ENCODE assay signal across 9 cellular contexts in the genomic region with DNA sequence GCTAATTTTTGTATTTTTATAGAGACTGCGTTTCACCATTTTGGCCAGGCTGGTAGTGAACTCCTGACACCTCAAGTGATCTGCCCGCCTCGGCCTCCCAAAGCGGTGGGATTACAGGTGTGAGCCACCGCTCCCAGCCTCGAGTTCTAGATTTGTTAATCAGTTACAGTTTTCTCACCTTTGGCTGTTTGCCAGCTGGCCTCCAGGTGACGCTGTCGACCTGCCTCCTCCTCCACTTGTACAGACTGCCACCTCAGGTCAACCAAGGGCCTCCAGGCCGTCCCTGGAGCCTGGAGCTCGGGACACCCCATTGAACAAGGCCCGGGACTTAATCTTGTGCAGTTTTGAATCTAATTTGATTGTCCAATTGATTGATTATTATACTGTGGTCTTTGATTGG. TPM values are rescaled to one million over a fixed set of nuclear protein-coding genes. Genes with fewer than 3 reads are reported as not detected.
A peak's percentile ranks its signal among the peaks of the same experiment; 100 is the strongest.
DNase-seq lines count a peak whose midpoint lies in the region; ATAC-seq, FAIRE-seq and TF ChIP-seq lines count a peak whose summit lies in the region.
"Had no signal": no experiment of that assay in that cellular context is flagged by ENCODE, and none has a peak within 500 bp of the region (broad histone marks: within the 10 kb centered on the region; RNA-seq: fewer than 3 reads in every experiment).

No MANE protein-coding gene starts in this region.

- H3K27ac ChIP-seq in GM12878 (ENCODE audit: control insufficient read depth, insufficient read depth) (no peak overlapping the region), sigmoid colon (no peak overlapping the region)

- H4K20me1 ChIP-seq in GM12878 (ENCODE audit: control insufficient read depth, insufficient read depth) = no peaks in the 10 kb centered on the region

- SMC1A ChIA-PET in GM12878 (lab: Charles Lee; ENCODE audit: uncharacterized antibody, unreplicated experiment) = interaction anchor here (0.7 to 2.6 kb wide), 12 partner anchors 10 to 80 kb away, joined by 3 to 16 read pairs (median 4); no protein-coding TSS in a partner anchor

- H3K27me3 ChIP-seq in NT2/D1 (ENCODE audit: insufficient read depth, insufficient read length) (no peaks in the 10 kb centered on the region), GM12878 (replicated peaks in 1 of 2; ENCODE audit: control insufficient read depth in 2 of 2, insufficient read depth in 2 of 2, low read length in 1 of 2) (no peaks in the 10 kb centered on the region), sigmoid colon (no peaks in the 10 kb centered on the region)

- CTCF ChIA-PET in GM12878 (lab: Yijun Ruan, JAX) = interaction anchor here (0.5 to 7.5 kb wide), 28 partner anchors 10 to 394 kb away, joined by 3 to 118 read pairs (median 6); partner anchors contain the start of genes IER2 and STX10

- no peaks in the 10 kb centered on the region for H3K4me1 ChIP-seq in NT2/D1 (ENCODE audit: insufficient read depth, insufficient read length)
- H3K4me1 ChIP-seq in GM12878 (ENCODE audit: control insufficient read depth, insufficient read depth, low read length) = peaks cover 6% of the 10 kb centered on the region; the same call in 1 of the 2 replicates
- H3K4me1 ChIP-seq in sigmoid colon = no peaks in the 10 kb centered on the region

- BruUV-seq in GM12878 (replicated peaks; lab: Mats Ljungman, UMichigan) = no TSS peak

- RAD21 ChIA-PET in GM12878 (lab: Charles Lee; ENCODE audit: unreplicated experiment) = interaction anchor here (0.5 to 2.1 kb wide), 14 partner anchors 10 to 234 kb away, joined by 3 to 25 read pairs (median 3); no protein-coding TSS in a partner anchor

- H3K4me3 ChIP-seq in GM12865 (ENCODE audit: low read depth, low read length) (no peak overlapping the region), NT2/D1 (ENCODE audit: insufficient read length, low read depth) (no peak overlapping the region), GM12878 (no peak overlapping the region), sigmoid colon (no peak overlapping the region)

- H3K79me2 ChIP-seq in GM12878 (ENCODE audit: control insufficient read depth, insufficient read depth, low read length) = no peaks in the 10 kb centered on the region

- H3K4me1 Mint-ChIP-seq in progenitor cell of endocrine pancreas (ENCODE audit: low read depth) (no peaks in the 10 kb centered on the region), HFFc6 (ENCODE audit: low read depth) (no peaks in the 10 kb centered on the region)

- FAIRE-seq in GM12878 (lab: Jason Lieb, UNC) = no peak

- H3K9me3 Mint-ChIP-seq in progenitor cell of endocrine pancreas (ENCODE audit: low read depth) (no peaks in the 10 kb centered on the region), HFFc6 (no peaks in the 10 kb centered on the region)

- no peaks in the 10 kb centered on the region for H3K27me3 Mint-ChIP-seq in progenitor cell of endocrine pancreas
- 0 out of 2 replicates have a peak, but pooled peaks cover 1% of the 10 kb centered on the region for H3K27me3 Mint-ChIP-seq in HFFc6 (ENCODE audit: insufficient read depth)
- H3K27me3 Mint-ChIP-seq: activated naive CD8-positive, alpha-beta T cell had no signal

- no peak overlapping the region for H2AFZ ChIP-seq in GM12878 (ENCODE audit: control insufficient read depth, low read depth, low read length)

- no peak overlapping the region for H3K27ac Mint-ChIP-seq in progenitor cell of endocrine pancreas
- H3K27ac Mint-ChIP-seq in HFFc6 = no peak overlapping the region
- H3K27ac Mint-ChIP-seq: activated naive CD8-positive, alpha-beta T cell had no signal

- TF ChIP-seq EP300 in GM12878 (IDR thresholded peaks at IDR 0.05; ENCODE audit: borderline replicate concordance in 1 of 2, control insufficient read depth in 1 of 2, low read depth in 2 of 2, low read length in 2 of 2) (no peak), sigmoid colon (IDR thresholded peaks at IDR 0.05) (no peak)

- 24% methylated on average over 11 of the region's 11 CpGs for WGBS in GM12878 (ENCODE audit: insufficient coverage, insufficient replicate concordance, low lambda C conversion rate, missing lambda C conversion rate)
- whole genome bisulfite sequencing in sigmoid colon, 2 donors = 19 to 55% methylated on average over 11 of the region's 11 CpGs

- intact Hi-C loops in GM12878 (cut with micrococcal nuclease; ENCODE audit: unreplicated experiment) (loop anchor here (1.0 kb wide), 1 partner anchor 67 kb away; no protein-coding TSS in a partner anchor), sigmoid colon (cut with DNase I) (no loop called here)

- POLR2A ChIA-PET in GM12878 (lab: Charles Lee) = interaction anchor here (1.0 to 1.1 kb wide), 4 partner anchors 14 to 67 kb away, joined by 3 to 4 read pairs (median 3); no protein-coding TSS in a partner anchor

- in situ Hi-C loops in GM12878 (cut with MboI) = no loop called here

- H3K36me3 Mint-ChIP-seq in progenitor cell of endocrine pancreas (ENCODE audit: insufficient read depth) (no peaks in the 10 kb centered on the region), HFFc6 (ENCODE audit: low read depth) (no peaks in the 10 kb centered on the region)
- H3K36me3 Mint-ChIP-seq: activated naive CD8-positive, alpha-beta T cell had no signal

- H3K4me2 ChIP-seq in GM12878 (ENCODE audit: control insufficient read depth, insufficient read depth) = no peak overlapping the region

- no peaks in the 10 kb centered on the region for H3K9me3 ChIP-seq in NT2/D1 (ENCODE audit: insufficient read depth, low read length)
- no peaks in the 10 kb centered on the region for H3K9me3 ChIP-seq in GM12878 (replicated peaks; ENCODE audit: control insufficient read depth, insufficient read depth, low read length)
- no peaks in the 10 kb centered on the region for H3K9me3 ChIP-seq in sigmoid colon

- H3K9ac ChIP-seq in NT2/D1 (ENCODE audit: insufficient read length, low read depth) = no peak overlapping the region
- H3K9ac ChIP-seq in GM12878 (ENCODE audit: control insufficient read depth, insufficient read depth, low read length) = no peak overlapping the region

- DNase-seq in GM12865 (ENCODE audit: low read depth) (peak; percentile 88), NT2/D1 (ENCODE audit: low read depth, low spot score) (peak; percentile 75), GM12878 (ENCODE audit: low read depth, low spot score) (no peak), progenitor cell of endocrine pancreas (ENCODE audit: low spot score, unreplicated experiment) (no peak), sigmoid colon (no peak), SKM-1 treated with dmso at 0.1 percent for 144 hours (lab: John Stamatoyannopoulos, UW; ENCODE audit: unreplicated experiment) (no peak), HFFc6 (no peak)

- peak; percentile 88 for ATAC-seq in GM12878
- no peak for ATAC-seq in GM21526 (IDR thresholded peaks at IDR 0.05; ENCODE audit: low FRiP score, unreplicated experiment)

- TF ChIP-seq CTCF in GM12865 (IDR thresholded peaks at IDR 0.05; ENCODE audit: insufficient read depth, low read depth, low read length, missing control alignments) (peak; percentile 77), GM12878 (IDR thresholded peaks at IDR 0.05 in 2 of 3, conservative IDR thresholded peaks at IDR 0.05 in 1 of 3; ENCODE audit: control insufficient read depth in 2 of 3, extremely low read depth in 1 of 3, insufficient read depth in 1 of 3, low read depth in 3 of 3, low read length in 3 of 3) (peak; percentile 62 to 75 (median 75); a peak in 5 of 6 replicates), progenitor cell of endocrine pancreas (IDR thresholded peaks at IDR 0.05; ENCODE audit: unreplicated experiment) (peak; percentile 61), sigmoid colon (IDR thresholded peaks at IDR 0.05) (no peak), HFFc6 (IDR thresholded peaks at IDR 0.05) (no peak)

- TF ChIP-seq POLR2A in GM12878 (IDR thresholded peaks at IDR 0.05; ENCODE audit: low read depth, low read length) (no peak), sigmoid colon (IDR thresholded peaks at IDR 0.05) (no peak)

- peak; percentile 81 for TF ChIP-seq RAD21 in GM12878 (IDR thresholded peaks at IDR 0.05; ENCODE audit: insufficient read depth, low read depth, low read length)

- no peaks in the 10 kb centered on the region for H3K36me3 ChIP-seq in NT2/D1 (ENCODE audit: insufficient read depth, insufficient read length, low read length)
- H3K36me3 ChIP-seq in GM12878 (ENCODE audit: control insufficient read depth in 2 of 2, insufficient read depth in 2 of 2, low read length in 1 of 2) = no peaks in the 10 kb centered on the region
- no peaks in the 10 kb centered on the region for H3K36me3 ChIP-seq in sigmoid colon

- H3K4me3 Mint-ChIP-seq in progenitor cell of endocrine pancreas (ENCODE audit: low read depth) (no peak overlapping the region), HFFc6 (no peak overlapping the region)
- H3K4me3 Mint-ChIP-seq: activated naive CD8-positive, alpha-beta T cell had no signal

RNA-seq across cellular contexts. Expression of gene IER2, which starts 45.5 kb away (rescaled TPM):
- 41.4 and 51.6 TPM in 2 replicates for total RNA-seq in GM12878 (2013; cell fraction: nucleolus; rRNA removed)
- total RNA-seq in GM12878 (2014; rRNA removed) = 26.0 and 31.9 TPM in 2 replicates
- total RNA-seq in GM12878 (2014; rRNA removed; fragmentation: Illumina TruSeq; extraction: Trizol) = 9.1 and 9.5 TPM in 2 replicates
- 94.5 and 97.2 TPM in 2 replicates for total RNA-seq in GM12878 (2021)
- polyA plus RNA-seq in GM12878 (2011; ENCODE audit: low read depth) = 9.8 TPM
- polyA plus RNA-seq in GM12878 (2011; rRNA removed) = 11.2 and 17.9 TPM in 2 replicates
- polyA plus RNA-seq in GM12878 (2011; cell fraction: cytosol; rRNA removed) = 36.0 and 41.6 TPM in 2 replicates
- 127 and 170 TPM in 2 replicates for polyA plus RNA-seq in GM12878 (2011; cell fraction: nucleus; rRNA removed)
- polyA plus RNA-seq in GM12878 (2012) = 54.9 and 64.6 TPM in 2 replicates
- 7.7 and 13.2 TPM in 2 replicates for polyA plus RNA-seq in GM12878 (2014; fragmentation: Illumina TruSeq; extraction: Trizol)
- polyA plus RNA-seq in GM12878 (2014; fragmentation: Nextera tagmentation; extraction: Ambion mirVana) = 1 to 10 TPM; 2.8 to 9.3 TPM
- 56.0 and 65.3 TPM in 2 replicates for polyA plus RNA-seq in GM12878 (2014; rRNA removed)
- polyA plus RNA-seq in GM12878 (2016; fragmentation: Nextera tagmentation; extraction: Ambion mirVana) = 10 to 100 TPM; 75.6 to 81.7 TPM
- polyA minus RNA-seq in GM12878 (2011; rRNA and poly(A)+ RNA removed) = 5.2 and 11.3 TPM in 2 replicates
- polyA minus RNA-seq in GM12878 (2011; cell fraction: cytosol; rRNA and poly(A)+ RNA removed) = 12.3 and 14.0 TPM in 2 replicates
- polyA minus RNA-seq in GM12878 (2011; cell fraction: nucleus; rRNA and poly(A)+ RNA removed) = 35.5 and 63.1 TPM in 2 replicates
- 88.4 and 93.4 TPM in 2 replicates for total RNA-seq in progenitor cell of endocrine pancreas
- total RNA-seq in sigmoid colon = 100 to 1,000 TPM in 2 of 4 donors, 10 to 100 TPM in 2; 30.3 to 215 (median 85.6) TPM
- polyA plus RNA-seq in sigmoid colon = 100 to 1,000 TPM in 2 of 3 donors, 10 to 100 TPM in 1; 62.9 to 163 (median 138) TPM
- 10 to 100 TPM; 68.9 to 91.2 (median 87.7) TPM for total RNA-seq in HFFc6 (2021; fragmentation: NEBNext Ultra II Directional; extraction: Animal tissue kit (Norgen Biotek cat#: 25700))

RNA-seq across cellular contexts. Expression of gene STX10, which starts 45.5 kb away (rescaled TPM):
- 13.8 and 18.2 TPM in 2 replicates for total RNA-seq in GM12878 (2013; cell fraction: nucleolus; rRNA removed)
- total RNA-seq in GM12878 (2014; rRNA removed) (56.2 and 59.0 TPM in 2 replicates), GM12878 (2014; rRNA removed; fragmentation: Illumina TruSeq; extraction: Trizol) (36.3 and 38.4 TPM in 2 replicates), GM12878 (2021) (57.0 and 59.2 TPM in 2 replicates), progenitor cell of endocrine pancreas (49.2 and 55.9 TPM in 2 replicates), sigmoid colon (10 to 100 TPM; 65.3 to 87.0 (median 76.8) TPM)
- 20.8 TPM for polyA plus RNA-seq in GM12878 (2011; ENCODE audit: low read depth)
- polyA plus RNA-seq in GM12878 (2011; rRNA removed) (32.1 and 47.5 TPM in 2 replicates), GM12878 (2014; fragmentation: Illumina TruSeq; extraction: Trizol) (7.4 and 33.7 TPM in 2 replicates), GM12878 (2014; fragmentation: Nextera tagmentation; extraction: Ambion mirVana) (1 to 10 TPM in 1 of 2 experiments, under 1 TPM in 1; 0.56 to 3.7 TPM), GM12878 (2014; rRNA removed) (76.1 and 78.9 TPM in 2 replicates), GM12878 (2016; fragmentation: Nextera tagmentation; extraction: Ambion mirVana) (10 to 100 TPM; 47.7 to 50.4 TPM), sigmoid colon (100 to 1,000 TPM in 1 of 3 donors, 10 to 100 TPM in 2; 63.1 to 127 (median 64.0) TPM)
- polyA plus RNA-seq in GM12878 (2011; cell fraction: cytosol; rRNA removed) = 62.2 and 75.9 TPM in 2 replicates
- polyA plus RNA-seq in GM12878 (2011; cell fraction: nucleus; rRNA removed) = 132 and 139 TPM in 2 replicates
- polyA plus RNA-seq in GM12878 (2012) = 38.6 and 38.9 TPM in 2 replicates
- 21.1 and 22.4 TPM in 2 replicates for polyA minus RNA-seq in GM12878 (2011; rRNA and poly(A)+ RNA removed)
- polyA minus RNA-seq in GM12878 (2011; cell fraction: cytosol; rRNA and poly(A)+ RNA removed) = 15.5 and 18.8 TPM in 2 replicates
- polyA minus RNA-seq in GM12878 (2011; cell fraction: nucleus; rRNA and poly(A)+ RNA removed) = 8.9 TPM in 2 replicates
- 10 to 100 TPM; 48.5 to 63.4 (median 54.0) TPM for total RNA-seq in HFFc6 (2021; fragmentation: NEBNext Ultra II Directional; extraction: Animal tissue kit (Norgen Biotek cat#: 25700))

Comparison
In these comparisons a context has a peak if more than half of its experiments do, and no peak if none do; other contexts are left out.
1. DNase-seq: peak in GM12865 (single experiment) and NT2/D1 (single experiment); none in GM12878 (single experiment), progenitor cell of endocrine pancreas (single experiment), sigmoid colon (single experiment), SKM-1 treated with dmso at 0.1 percent for 144 hours (single experiment) and HFFc6 (single experiment).
2. CTCF ChIP-seq: peak in GM12865 (single experiment), GM12878 (3 of 3) and progenitor cell of endocrine pancreas (single experiment); none in sigmoid colon (0 of 4) and HFFc6 (single experiment).